In the genomic region with DNA sequence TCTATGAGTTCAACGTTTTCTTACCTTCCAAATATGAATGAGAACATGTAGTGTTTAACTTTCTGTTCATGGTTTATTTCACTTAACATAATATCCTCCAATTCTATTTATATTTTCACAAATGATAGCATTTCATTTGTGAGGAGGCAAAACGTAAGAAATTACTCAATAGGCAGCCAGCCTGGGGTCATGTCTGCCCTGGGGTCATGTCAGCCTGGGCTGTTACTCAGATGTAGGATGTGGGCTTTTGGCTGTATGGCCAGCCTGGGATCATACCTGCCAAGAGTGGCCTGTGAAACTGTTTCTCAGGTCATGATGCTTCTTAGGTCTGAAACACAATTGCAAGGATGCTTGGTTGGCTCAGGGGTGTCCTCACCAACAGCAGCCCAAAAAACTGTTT, we compare ENCODE assay signal across 31 cellular contexts.
DNase-seq lines count a peak whose midpoint lies in the region; ATAC-seq lines count a peak whose summit lies in the region.
"Had no signal": no experiment of that assay in that cellular context is flagged by ENCODE, and none has a peak within 500 bp of the region (broad histone marks: within the 10 kb centered on the region; RNA-seq: fewer than 3 reads in every experiment).

No MANE protein-coding gene starts in this region.

- no peak overlapping the region for H3K18ac ChIP-seq in trophoblast cell (ENCODE audit: low read length)

- no peaks in the 10 kb centered on the region for H3K79me2 ChIP-seq in trophoblast cell (ENCODE audit: control insufficient read depth, insufficient read depth, low read length, poor library complexity)

- H3K79me1 ChIP-seq in trophoblast cell (ENCODE audit: low read length), result no peaks in the 10 kb centered on the region

- no peak overlapping the region for H3K4me3 Mint-ChIP-seq in stimulated activated effector memory CD8-positive, alpha-beta T cell treated with anti-CD3 and anti-CD28 coated beads, Interleukin-12 subunit alpha, Interleukin-12 subunit beta, amount 100 ng/mL, for 72 hours
- no peak overlapping the region for H3K4me3 Mint-ChIP-seq in activated CD4-positive, alpha-beta memory T cell treated with anti-CD3 and anti-CD28 coated beads for 36 hours
- H3K4me3 Mint-ChIP-seq: B cell; CD14-positive monocyte; CD4-positive, alpha-beta memory T cell; CD4-positive, alpha-beta T cell; CD4-positive, CD25-positive, alpha-beta regulatory T cell; CD8-positive, alpha-beta memory T cell; CD8-positive, alpha-beta T cell had no signal

- no peak overlapping the region for H3K14ac ChIP-seq in trophoblast cell (ENCODE audit: low read length)

- CTCF ChIA-PET in activated CD4-positive, alpha-beta memory T cell treated with anti-CD3 and anti-CD28 coated beads for 36 hours (lab: Charles Lee), result no interaction called here

- H2BK120ac ChIP-seq in trophoblast cell (ENCODE audit: insufficient read depth, low read length, poor library complexity), result no peak overlapping the region

- peaks cover 2% of the 10 kb centered on the region for H3K9me3 ChIP-seq in trophoblast cell (ENCODE audit: insufficient read depth, low read depth, low read length)
- H3K9me3 ChIP-seq: A549, BE2C, Caco-2 had no signal

- no peaks in the 10 kb centered on the region for H3K4me1 ChIP-seq in trophoblast cell (ENCODE audit: control insufficient read depth in 1 of 2, insufficient read depth in 2 of 2, low read length in 2 of 2)
- H3K4me1 ChIP-seq: A549, BLaER1, Caco-2 had no signal

- no peaks in the 10 kb centered on the region for H3K36me3 ChIP-seq in trophoblast cell (ENCODE audit: control insufficient read depth in 1 of 2, insufficient read depth in 2 of 2, low read length in 2 of 2)
- H3K36me3 ChIP-seq: BLaER1; BLaER1 treated with 17β-estradiol and CSF1 and Interleukin-3, amounts not matched to agents 10 nM and 100 nM had no signal

- H3K27me3 ChIP-seq in trophoblast cell (ENCODE audit: insufficient read depth, low read length), result no peaks in the 10 kb centered on the region
- H3K27me3 ChIP-seq: BE2C; BLaER1; BLaER1 treated with 17β-estradiol and CSF1 and Interleukin-3, amounts not matched to agents 10 nM and 100 nM had no signal

- no peak overlapping the region for H4K8ac ChIP-seq in trophoblast cell (ENCODE audit: low read depth, low read length)

- no peak overlapping the region for H3K9ac ChIP-seq in trophoblast cell (ENCODE audit: low read length)
- H3K9ac ChIP-seq: BLaER1; BLaER1 treated with 17β-estradiol and CSF1 and Interleukin-3, amounts not matched to agents 10 nM and 100 nM had no signal

- no peak overlapping the region for H2AFZ ChIP-seq in trophoblast cell (ENCODE audit: insufficient read depth, low read length, poor library complexity)

- no peak overlapping the region for H3K4ac ChIP-seq in trophoblast cell (ENCODE audit: low read depth, low read length)

- H2BK12ac ChIP-seq in trophoblast cell (ENCODE audit: low read length), result no peak overlapping the region

- no peak overlapping the region for H3K23ac ChIP-seq in trophoblast cell (ENCODE audit: low read length)

- no CpG with 5 or more reads among the region's 2 CpGs for WGBS in trophoblast cell (ENCODE audit: extremely low coverage, insufficient coverage, insufficient read length)

- H4K12ac ChIP-seq in trophoblast cell (ENCODE audit: low read depth, low read length), result no peak overlapping the region

- peak; percentile 8 for ATAC-seq in stimulated activated effector memory CD8-positive, alpha-beta T cell treated with anti-CD3 and anti-CD28 coated beads, Interleukin-12 subunit alpha, Interleukin-12 subunit beta, amount 100 ng/mL, for 72 hours
- ATAC-seq: A549; CD8-positive, alpha-beta T cell had no signal

- H3K36me3 Mint-ChIP-seq in stimulated activated effector memory CD8-positive, alpha-beta T cell treated with anti-CD3 and anti-CD28 coated beads, Interleukin-12 subunit alpha, Interleukin-12 subunit beta, amount 100 ng/mL, for 72 hours, result no peaks in the 10 kb centered on the region
- no peaks in the 10 kb centered on the region for H3K36me3 Mint-ChIP-seq in activated CD4-positive, alpha-beta memory T cell treated with anti-CD3 and anti-CD28 coated beads for 36 hours
- H3K36me3 Mint-ChIP-seq: CD14-positive monocyte; CD4-positive, alpha-beta memory T cell; CD4-positive, CD25-positive, alpha-beta regulatory T cell; CD8-positive, alpha-beta memory T cell; CD8-positive, alpha-beta T cell had no signal

- no peak overlapping the region for H3K27ac ChIP-seq in trophoblast cell (ENCODE audit: low read depth, low read length)
- H3K27ac ChIP-seq: 22Rv1; A549; BLaER1; BLaER1 treated with 17β-estradiol and CSF1 and Interleukin-3, amounts not matched to agents 10 nM and 100 nM; C4-2B had no signal

- no peak overlapping the region for H3K4me2 ChIP-seq in trophoblast cell (ENCODE audit: low read length)
- H3K4me2 ChIP-seq: A549; BLaER1; BLaER1 treated with 17β-estradiol and CSF1 and Interleukin-3, amounts not matched to agents 10 nM and 100 nM had no signal

- DNase-seq in trophoblast cell, result peak; percentile 56 to 58
- no peak for DNase-seq in stimulated activated effector memory CD8-positive, alpha-beta T cell treated with anti-CD3 and anti-CD28 coated beads, Interleukin-12 subunit alpha, Interleukin-12 subunit beta, amount 100 ng/mL, for 72 hours (ENCODE audit: low spot score in 2 of 2)
- no peak for DNase-seq in stimulated activated naive CD4-positive, alpha-beta T cell treated with Interleukin-2 at 50 U/mL for 16 hours (lab: John Stamatoyannopoulos, UW)
- no peak for DNase-seq in activated CD4-positive, alpha-beta memory T cell treated with anti-CD3 and anti-CD28 coated beads for 36 hours
- DNase-seq: 8988T; ACHN; AML-193; BE2C; C1 segment of cervical spinal cord; Caco-2; Calu3; CD4-positive, alpha-beta memory T cell; CD4-positive, alpha-beta T cell; CD4-positive, CD25-positive, alpha-beta regulatory T cell; CD8-positive, alpha-beta memory T cell; CD8-positive, alpha-beta T cell; COR-L47; DMS 273 treated with DMSO at 0.1 percent for 48 hours; DMS153; DMS53; DMS79; DMS79 treated with DMSO at 0.1 percent for 48 hours; DND-41; EL had no signal

- peaks cover 2% of the 10 kb centered on the region for H3K27me3 Mint-ChIP-seq in activated CD4-positive, alpha-beta memory T cell treated with anti-CD3 and anti-CD28 coated beads for 36 hours
- H3K27me3 Mint-ChIP-seq: CD4-positive, CD25-positive, alpha-beta regulatory T cell had no signal

- H2BK5ac ChIP-seq in trophoblast cell (ENCODE audit: low read depth, low read length, poor library complexity), result no peak overlapping the region

- peak overlapping the region; percentile 27 for H3K4me3 ChIP-seq in trophoblast cell (ENCODE audit: low read depth, low read length)
- H3K4me3 ChIP-seq: A549; BLaER1; BLaER1 treated with 17β-estradiol and CSF1 and Interleukin-3, amounts not matched to agents 10 nM and 100 nM had no signal

- intact Hi-C loops in activated CD4-positive, alpha-beta memory T cell treated with anti-CD3 and anti-CD28 coated beads for 36 hours (cut with micrococcal nuclease), result no loop called here

- H3K9me3 Mint-ChIP-seq in stimulated activated effector memory CD8-positive, alpha-beta T cell treated with anti-CD3 and anti-CD28 coated beads, Interleukin-12 subunit alpha, Interleukin-12 subunit beta, amount 100 ng/mL, for 72 hours, result peaks cover 2% of the 10 kb centered on the region
- peaks cover 8% of the 10 kb centered on the region for H3K9me3 Mint-ChIP-seq in activated CD4-positive, alpha-beta memory T cell treated with anti-CD3 and anti-CD28 coated beads for 36 hours
- H3K9me3 Mint-ChIP-seq: CD4-positive, alpha-beta T cell; CD8-positive, alpha-beta T cell had no signal

- H3K4me1 Mint-ChIP-seq in stimulated activated effector memory CD8-positive, alpha-beta T cell treated with anti-CD3 and anti-CD28 coated beads, Interleukin-12 subunit alpha, Interleukin-12 subunit beta, amount 100 ng/mL, for 72 hours, result no peaks in the 10 kb centered on the region
- no peaks in the 10 kb centered on the region for H3K4me1 Mint-ChIP-seq in activated CD4-positive, alpha-beta memory T cell treated with anti-CD3 and anti-CD28 coated beads for 36 hours (ENCODE audit: low read depth)
- H3K4me1 Mint-ChIP-seq: B cell; CD4-positive, alpha-beta memory T cell; CD4-positive, CD25-positive, alpha-beta regulatory T cell; CD8-positive, alpha-beta memory T cell had no signal

- H2AK5ac ChIP-seq in trophoblast cell (ENCODE audit: low read length), result no peak overlapping the region

- POLR2A ChIA-PET in activated CD4-positive, alpha-beta memory T cell treated with anti-CD3 and anti-CD28 coated beads for 36 hours (lab: Charles Lee), result no interaction called here

- H4K91ac ChIP-seq in trophoblast cell (ENCODE audit: low read depth, low read length), result no peak overlapping the region

- H3K27ac Mint-ChIP-seq in stimulated activated effector memory CD8-positive, alpha-beta T cell treated with anti-CD3 and anti-CD28 coated beads, Interleukin-12 subunit alpha, Interleukin-12 subunit beta, amount 100 ng/mL, for 72 hours, result no peak overlapping the region
- H3K27ac Mint-ChIP-seq in activated CD4-positive, alpha-beta memory T cell treated with anti-CD3 and anti-CD28 coated beads for 36 hours, result no peak overlapping the region
- H3K27ac Mint-ChIP-seq: B cell; CD14-positive monocyte; CD4-positive, alpha-beta memory T cell; CD4-positive, alpha-beta T cell; CD4-positive, CD25-positive, alpha-beta regulatory T cell; CD8-positive, alpha-beta memory T cell; CD8-positive, alpha-beta T cell had no signal

Comparison
In these comparisons a context has a peak if more than half of its experiments do, and no peak if none do; other contexts are left out.
1. DNase-seq: peak in trophoblast cell (2 of 2); none in stimulated activated effector memory CD8-positive, alpha-beta T cell treated with anti-CD3 and anti-CD28 coated beads, Interleukin-12 subunit alpha, Interleukin-12 subunit beta, amount 100 ng/mL, for 72 hours (0 of 2), stimulated activated naive CD4-positive, alpha-beta T cell treated with Interleukin-2 at 50 U/mL for 16 hours (single experiment) and activated CD4-positive, alpha-beta memory T cell treated with anti-CD3 and anti-CD28 coated beads for 36 hours (single experiment).